8 cellular contexts compared by ENCODE assay signal in genomic region chr4:26141916-26142638, GRCh38.
DNase-seq lines count a peak whose midpoint lies in the region; ATAC-seq and TF ChIP-seq lines count a peak whose summit lies in the region.
"Had no signal": no experiment of that assay in that cellular context is flagged by ENCODE, and none has a peak within 500 bp of the region (broad histone marks: within the 10 kb centered on the region; RNA-seq: fewer than 3 reads in every experiment).

No MANE protein-coding gene starts in this region.

- H2BK20ac ChIP-seq in IMR-90 (ENCODE audit: low read depth, low read length) = peak overlapping the region; percentile 97

- ATAC-seq in GM19043 (IDR thresholded peaks at IDR 0.05; ENCODE audit: low read depth, unreplicated experiment) (peak; percentile 66), IMR-90 (ENCODE audit: low read depth) (peak; percentile 67), HG03108 (IDR thresholded peaks at IDR 0.05; ENCODE audit: unreplicated experiment) (no peak)

- no peaks in the 10 kb centered on the region for H4K20me1 ChIP-seq in IMR-90 (ENCODE audit: insufficient read depth, low read length)

- peak overlapping the region; percentile 97 for H3K4ac ChIP-seq in IMR-90 (ENCODE audit: low read depth, low read length)

- no peaks in the 10 kb centered on the region for H3K79me1 ChIP-seq in IMR-90 (ENCODE audit: low read depth in 1 of 2, low read length in 2 of 2)

- peak overlapping the region; percentile 69 for H4K5ac ChIP-seq in IMR-90 (ENCODE audit: low read depth, low read length)

- H3K4me1 ChIP-seq in IMR-90 (ENCODE audit: control insufficient read depth, insufficient read depth, low read length) (peaks cover 29% of the 10 kb centered on the region), esophagus (ENCODE audit: control insufficient read depth in 2 of 2, insufficient read depth in 2 of 2, low read length in 1 of 2) (peaks cover 0 to 2% of the 10 kb centered on the region in 2 donors)

- H2AFZ ChIP-seq in IMR-90 (replicated peaks; ENCODE audit: low read length, poor library complexity) = peak overlapping the region; percentile 76

- intact Hi-C loops in IMR-90 (cut with micrococcal nuclease) = loop anchor here (1.0 to 5.0 kb wide), 3 partner anchors 53 to 178 kb away; no protein-coding TSS in a partner anchor

- no TSS peak for BruUV-seq in IMR-90 (replicated peaks; lab: Mats Ljungman, UMichigan)

- in situ Hi-C loops in IMR-90 (cut with MboI; ENCODE audit: low sequenced_read_pairs) (no loop called here), G401 (cut with HindIII; ENCODE audit: low sequenced_read_pairs) (no loop called here)

- H3K27me3 ChIP-seq in IMR-90 (ENCODE audit: control insufficient read depth, insufficient read depth, low read length) = no peaks in the 10 kb centered on the region
- no peaks in the 10 kb centered on the region for H3K27me3 ChIP-seq in esophagus (ENCODE audit: control insufficient read depth in 1 of 2, insufficient read depth in 2 of 2, low read length in 2 of 2)

- peak overlapping the region; percentile 67 for H2BK5ac ChIP-seq in IMR-90 (ENCODE audit: low read depth, low read length, poor library complexity, severe bottlenecking)

- peak overlapping the region; percentile 81 for H3K18ac ChIP-seq in IMR-90 (ENCODE audit: low read depth, low read length)

- peak overlapping the region; percentile 97 for H2BK120ac ChIP-seq in IMR-90 (ENCODE audit: low read depth, low read length)

- H3K4me3 ChIP-seq in IMR-90 (ENCODE audit: insufficient read depth, low read depth, low read length) (no peak overlapping the region), esophagus (ENCODE audit: low read depth in 1 of 2, low read length in 2 of 2) (no peak overlapping the region)

- TF ChIP-seq RAD21 in IMR-90 (IDR thresholded peaks at IDR 0.05; ENCODE audit: low read length) = 0 out of 2 replicates have a peak, but pooled peaks have one; percentile 5

- peak overlapping the region; percentile 86 for H2AK9ac ChIP-seq in IMR-90 (replicated peaks; ENCODE audit: low read depth, low read length, poor library complexity)

- H3K23ac ChIP-seq in IMR-90 (ENCODE audit: low read depth, low read length) = peak overlapping the region; percentile 86

- peak overlapping the region; percentile 87 to 88 for H4K8ac ChIP-seq in IMR-90 (ENCODE audit: low read depth in 2 of 2, low read length in 2 of 2)

- peak overlapping the region; percentile 92 for H3K14ac ChIP-seq in IMR-90 (replicated peaks; ENCODE audit: low read depth, low read length)

- CTCF ChIA-PET in IMR-90 (lab: Yijun Ruan, JAX) = interaction anchor here (1.0 to 1.1 kb wide), 2 partner anchors 19 to 37 kb away, joined by 3 to 7 read pairs; no protein-coding TSS in a partner anchor

- peak overlapping the region; percentile 83 for H3K27ac ChIP-seq in IMR-90 (ENCODE audit: insufficient read depth, low read length)
- H3K27ac ChIP-seq in esophagus (ENCODE audit: low read depth in 2 of 2, low read length in 1 of 2) = peak overlapping the region; percentile 44 to 77
- H3K27ac ChIP-seq: epithelial cell of prostate had no signal

- DNase-seq in IMR-90 = peak; percentile 83
- peak; percentile 63 for DNase-seq in retina
- no peak for DNase-seq in G401 (ENCODE audit: low spot score)
- DNase-seq in cerebellar nuclear complex (lab: John Stamatoyannopoulos, UW) = no peak

- H2BK15ac ChIP-seq in IMR-90 (ENCODE audit: low read depth, low read length) = peak overlapping the region; percentile 93; the same call in 2 of the 3 replicates

- peak overlapping the region; percentile 44 for H3K4me2 ChIP-seq in IMR-90 (ENCODE audit: low read depth, low read length)

- POLR2A ChIA-PET in IMR-90 (lab: Charles Lee; ENCODE audit: unreplicated experiment) = interaction anchor here (0.5 to 0.7 kb wide), 4 partner anchors 19 to 228 kb away, joined by 3 to 4 read pairs (median 3); partner anchors contain the start of gene SMIM20

- peaks cover 22% of the 10 kb centered on the region for H3K9me1 ChIP-seq in IMR-90 (ENCODE audit: insufficient read depth, low read length)

- H3K9ac ChIP-seq in IMR-90 (ENCODE audit: low read depth, low read length) = peak overlapping the region; percentile 48

- H3K9me3 ChIP-seq in IMR-90 (ENCODE audit: control insufficient read depth, insufficient read depth, low read length) = no peaks in the 10 kb centered on the region; the same call in 1 of the 2 replicates
- H3K9me3 ChIP-seq in esophagus (ENCODE audit: control insufficient read depth in 2 of 2, insufficient read depth in 1 of 2, low read depth in 1 of 2, low read length in 1 of 2) = no peaks in the 10 kb centered on the region

- no peak for TF ChIP-seq POLR2A in IMR-90 (IDR thresholded peaks at IDR 0.05; ENCODE audit: low read depth, low read length)

- peak overlapping the region; percentile 58; the same call in 1 of the 2 replicates for H3K56ac ChIP-seq in IMR-90 (ENCODE audit: extremely low read depth, insufficient read depth, low read length)

- WGBS in IMR-90 (ENCODE audit: extremely low coverage in 2 of 2, insufficient read length in 1 of 2), 2 experiments = no CpG with 5 or more reads among the region's 8 CpGs
- 61 to 77% methylated on average over 8 of the region's 8 CpGs for WGBS in esophagus, 2 donors

- no peak for TF ChIP-seq CTCF in IMR-90 (conservative IDR thresholded peaks at IDR 0.05; ENCODE audit: low read depth, low read length)

- peak overlapping the region; percentile 98 for H4K91ac ChIP-seq in IMR-90 (ENCODE audit: insufficient read depth, low read depth, low read length)

- H3K36me3 ChIP-seq in IMR-90 (ENCODE audit: control insufficient read depth, insufficient read depth, low read length) (no peaks in the 10 kb centered on the region), esophagus (ENCODE audit: control insufficient read depth in 2 of 2, insufficient read depth in 2 of 2, low read length in 1 of 2) (no peaks in the 10 kb centered on the region)

- peak overlapping the region; percentile 98; the same call in 1 of the 2 replicates for H2AK5ac ChIP-seq in IMR-90 (ENCODE audit: low read depth, low read length)

- dilution Hi-C loops in IMR-90 (cut with HindIII; ENCODE audit: low sequenced_read_pairs, unreplicated experiment) = no loop called here

TF ChIP-seq in IMR-90, 13 proteins besides CTCF, POLR2A, EP300 and RAD21:
- no peak for TF ChIP-seq ELK1 (IDR thresholded peaks at IDR 0.05; ENCODE audit: borderline replicate concordance, low read depth, low read length)
- TF ChIP-seq CEBPB (IDR thresholded peaks at IDR 0.05; ENCODE audit: low read depth, low read length) = peak; percentile 49; the same call in 1 of the 2 replicates

Comparison
In these comparisons a context has a peak if more than half of its experiments do, and no peak if none do; other contexts are left out.
1. DNase-seq: peak in IMR-90 (single experiment) and retina (single experiment); none in G401 (single experiment) and cerebellar nuclear complex (0 of 2).